Comparison of ENCODE assay signal across 27 cellular contexts in the genomic region with DNA sequence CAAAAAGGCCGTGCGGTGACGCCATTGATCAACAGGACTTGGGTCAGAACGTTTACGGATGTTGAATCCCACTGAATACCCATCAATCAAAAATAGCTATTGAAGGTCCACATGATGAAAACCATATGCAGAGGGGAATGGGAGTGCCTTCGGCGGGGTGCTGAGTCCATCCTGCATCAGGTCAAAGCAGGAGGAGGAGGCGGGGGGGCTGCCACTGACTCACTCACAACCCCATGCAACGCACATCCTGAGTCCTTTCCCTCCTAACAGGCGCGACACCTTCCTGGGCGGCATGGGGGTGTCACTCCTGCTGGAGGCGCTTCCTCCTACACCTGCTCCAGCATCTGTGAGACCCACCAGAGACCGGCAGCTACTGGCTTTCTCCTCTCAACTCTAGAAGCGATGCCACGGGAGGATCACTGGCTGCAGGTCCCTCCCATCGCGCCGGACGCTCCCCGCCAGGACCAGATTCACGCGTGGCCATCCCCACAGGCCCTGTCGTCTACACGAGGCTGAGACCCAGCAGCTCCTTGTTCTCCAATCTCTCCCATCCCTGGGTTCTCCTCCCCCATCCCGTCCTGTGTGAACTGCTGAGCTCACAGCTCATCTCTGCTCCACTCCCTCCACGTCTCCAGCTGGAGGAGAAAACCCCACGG.
DNase-seq lines count a peak whose midpoint lies in the region; ATAC-seq and TF ChIP-seq lines count a peak whose summit lies in the region.
"Had no signal": no experiment of that assay in that cellular context is flagged by ENCODE, and none has a peak within 500 bp of the region (broad histone marks: within the 10 kb centered on the region; RNA-seq: fewer than 3 reads in every experiment).

No MANE protein-coding gene starts in this region.

- H2BK12ac ChIP-seq in neuronal stem cell (ENCODE audit: low read length): peak overlapping the region; percentile 88

- WGBS in neuronal stem cell (ENCODE audit: extremely low coverage in 2 of 2, insufficient read length in 2 of 2, insufficient replicate concordance in 1 of 2), 2 donors: no CpG with 5 or more reads among the region's 28 CpGs

- ATAC-seq in activated CD4-positive, CD25-positive, alpha-beta regulatory T cell treated with anti-CD3 and anti-CD28 coated beads, Interleukin-2, amount 50 U/mL, for 24 hours: no peak
- ATAC-seq: HCT116, right cardiac atrium had no signal

- H3K23ac ChIP-seq in neuronal stem cell (ENCODE audit: low read depth, low read length, poor library complexity): no peak overlapping the region

- H3K9me3 Mint-ChIP-seq in endothelial cell (ENCODE audit: unreplicated experiment): peaks cover 4% of the 10 kb centered on the region
- H3K9me3 Mint-ChIP-seq: activated naive CD4-positive, alpha-beta T cell treated with anti-CD3 and anti-CD28 coated beads, Interleukin-2, amount 50 U/mL, for 24 hours had no signal

- H3K27me3 ChIP-seq in ACC112 (ENCODE audit: insufficient read depth, low read length) (no peaks in the 10 kb centered on the region), neuronal stem cell (ENCODE audit: control insufficient read depth in 3 of 3, insufficient read depth in 3 of 3, low read depth in 1 of 3, low read length in 3 of 3) (no peaks in the 10 kb centered on the region)
- H3K27me3 ChIP-seq: BLaER1, tibial nerve had no signal

- H3K36me3 ChIP-seq in ACC112 (ENCODE audit: insufficient read depth, low read length): no peaks in the 10 kb centered on the region
- H3K36me3 ChIP-seq in neuronal stem cell (replicated peaks in 1 of 2; ENCODE audit: control insufficient read depth in 2 of 2, insufficient read depth in 2 of 2, low read length in 2 of 2): no peaks in the 10 kb centered on the region
- H3K36me3 ChIP-seq: BLaER1, tibial nerve had no signal

- no peak for TF ChIP-seq POLR2A in NB4 (IDR thresholded peaks at IDR 0.05; ENCODE audit: extremely low read depth, insufficient read length)

- peak overlapping the region; percentile 54 for H3K27ac ChIP-seq in ACC112 (ENCODE audit: low read depth, low read length)
- H3K27ac ChIP-seq in neuronal stem cell (replicated peaks; ENCODE audit: low read length): no peak overlapping the region
- H3K27ac ChIP-seq: BLaER1, HL-60, RWPE1 had no signal

- peak overlapping the region; percentile 26 for H3K4ac ChIP-seq in neuronal stem cell (ENCODE audit: low read length)

- H3K4me3 ChIP-seq in ACC112 (ENCODE audit: low read depth, low read length) (peak overlapping the region; percentile 35), NB4 (ENCODE audit: low read depth, low read length) (peak overlapping the region; percentile 64), neuronal stem cell (ENCODE audit: low read length in 2 of 2) (no peak overlapping the region)
- H3K4me3 ChIP-seq: BLaER1, lung had no signal

- peak overlapping the region; percentile 71 for H3K4me3 Mint-ChIP-seq in endothelial cell (ENCODE audit: unreplicated experiment)
- H3K4me3 Mint-ChIP-seq: activated naive CD4-positive, alpha-beta T cell treated with anti-CD3 and anti-CD28 coated beads, Interleukin-2, amount 50 U/mL, for 24 hours had no signal

- peaks cover 6% of the 10 kb centered on the region for H3K4me1 Mint-ChIP-seq in endothelial cell (ENCODE audit: unreplicated experiment)

- H2BK15ac ChIP-seq in neuronal stem cell (ENCODE audit: low read length): peak overlapping the region; percentile 99

- peaks cover 12% of the 10 kb centered on the region for H3K36me3 Mint-ChIP-seq in endothelial cell (ENCODE audit: low read depth, unreplicated experiment)
- H3K36me3 Mint-ChIP-seq: activated naive CD4-positive, alpha-beta T cell treated with anti-CD3 and anti-CD28 coated beads, Interleukin-2, amount 50 U/mL, for 24 hours had no signal

- no peak overlapping the region for H3K9ac ChIP-seq in neuronal stem cell (ENCODE audit: low read depth, low read length, poor library complexity)
- H3K9ac ChIP-seq: BLaER1 had no signal

- peak overlapping the region; percentile 98 for H2AK5ac ChIP-seq in neuronal stem cell (ENCODE audit: low read depth, low read length)

- no peak overlapping the region for H3K14ac ChIP-seq in neuronal stem cell (ENCODE audit: low read length)

- H3K4me1 ChIP-seq in ACC112 (ENCODE audit: control insufficient read depth, insufficient read depth, low read length, unreplicated experiment): peaks cover 14% of the 10 kb centered on the region
- H3K4me1 ChIP-seq in neuronal stem cell (ENCODE audit: control insufficient read depth in 2 of 2, insufficient read depth in 1 of 2, low read depth in 1 of 2, low read length in 2 of 2): peaks cover 18 to 20% of the 10 kb centered on the region in 2 donors
- H3K4me1 ChIP-seq: BLaER1 had no signal

- no peak overlapping the region for H3K4me2 ChIP-seq in neuronal stem cell (ENCODE audit: insufficient read depth, low read length, poor library complexity, severe bottlenecking)
- H3K4me2 ChIP-seq: BLaER1 had no signal

- H4K91ac ChIP-seq in neuronal stem cell (ENCODE audit: low read depth, low read length, poor library complexity): peak overlapping the region; percentile 58

- H4K8ac ChIP-seq in neuronal stem cell (ENCODE audit: low read depth, low read length): peak overlapping the region; percentile 25

- no peak overlapping the region for H3K27ac Mint-ChIP-seq in endothelial cell (ENCODE audit: unreplicated experiment)
- H3K27ac Mint-ChIP-seq: activated naive CD4-positive, alpha-beta T cell treated with anti-CD3 and anti-CD28 coated beads, Interleukin-2, amount 50 U/mL, for 24 hours had no signal

- TF ChIP-seq CTCF in NB4 (IDR thresholded peaks at IDR 0.05; ENCODE audit: low read depth, low read length) (no peak), endothelial cell (IDR thresholded peaks at IDR 0.05; ENCODE audit: unreplicated experiment) (no peak)

- no peak overlapping the region for H2BK120ac ChIP-seq in neuronal stem cell (ENCODE audit: low read depth, low read length)

- H2AFZ ChIP-seq in ACC112 (ENCODE audit: low read length, unreplicated experiment) (no peak overlapping the region), neuronal stem cell (ENCODE audit: low read length) (no peak overlapping the region)

- H3K9me3 ChIP-seq in neuronal stem cell (replicated peaks in 1 of 2; ENCODE audit: control insufficient read depth in 2 of 2, insufficient read depth in 1 of 2, low read depth in 1 of 2, low read length in 2 of 2): peaks cover 2 to 14% of the 10 kb centered on the region in 2 donors
- H3K9me3 ChIP-seq: tibial nerve had no signal

- peak overlapping the region; percentile 77 for H2BK5ac ChIP-seq in neuronal stem cell (ENCODE audit: low read length)

- peaks cover 12% of the 10 kb centered on the region for H3K27me3 Mint-ChIP-seq in endothelial cell (ENCODE audit: unreplicated experiment)
- H3K27me3 Mint-ChIP-seq: activated naive CD4-positive, alpha-beta T cell treated with anti-CD3 and anti-CD28 coated beads, Interleukin-2, amount 50 U/mL, for 24 hours had no signal

- peak overlapping the region; percentile 77 for H3K18ac ChIP-seq in neuronal stem cell (ENCODE audit: low read length)

- DNase-seq in NB4 (ENCODE audit: low read depth): peak; percentile 18
- DNase-seq in endothelial cell (ENCODE audit: low spot score): no peak
- no peak for DNase-seq in neuronal stem cell (ENCODE audit: low spot score)
- no peak for DNase-seq in stimulated activated CD4-positive, alpha-beta T cell treated with anti-CD3 and anti-CD28 coated beads, Interleukin-2, amount 100 ng/mL, for 24 hours
- DNase-seq in kidney tubule cell (ENCODE audit: low spot score): no peak
- DNase-seq in NK-92 (lab: John Stamatoyannopoulos, UW; ENCODE audit: unreplicated experiment): no peak
- DNase-seq: activated CD4-positive, alpha-beta T cell treated with anti-CD3 and anti-CD28 coated beads, Interleukin-2, amount 50 U/mL, for 48 hours; activated CD8-positive, alpha-beta memory T cell treated with anti-CD3 and anti-CD28 coated beads, Interleukin-2, amount 50 U/mL, for 4 hours; anterior cingulate cortex; central memory CD4-positive, alpha-beta T cell; COR-L47; DMS53; islet precursor cell; NCI-H2107; NCI-H446 treated with DMSO at 0.1 percent for 48 hours; NCI-H82; stimulated activated naive CD4-positive, alpha-beta T cell had no signal

- no peaks in the 10 kb centered on the region for H3K79me2 ChIP-seq in ACC112 (ENCODE audit: control insufficient read depth, insufficient read depth, low read length, unreplicated experiment)

- no peaks in the 10 kb centered on the region for H3K79me1 ChIP-seq in neuronal stem cell (ENCODE audit: low read depth, low read length)

Comparison
In these comparisons a context has a peak if more than half of its experiments do, and no peak if none do; other contexts are left out.
1. H3K4me3 ChIP-seq: peak in ACC112 (single experiment) and NB4 (single experiment); none in neuronal stem cell (0 of 2).